8 cellular contexts compared by ENCODE assay signal in the genomic region with DNA sequence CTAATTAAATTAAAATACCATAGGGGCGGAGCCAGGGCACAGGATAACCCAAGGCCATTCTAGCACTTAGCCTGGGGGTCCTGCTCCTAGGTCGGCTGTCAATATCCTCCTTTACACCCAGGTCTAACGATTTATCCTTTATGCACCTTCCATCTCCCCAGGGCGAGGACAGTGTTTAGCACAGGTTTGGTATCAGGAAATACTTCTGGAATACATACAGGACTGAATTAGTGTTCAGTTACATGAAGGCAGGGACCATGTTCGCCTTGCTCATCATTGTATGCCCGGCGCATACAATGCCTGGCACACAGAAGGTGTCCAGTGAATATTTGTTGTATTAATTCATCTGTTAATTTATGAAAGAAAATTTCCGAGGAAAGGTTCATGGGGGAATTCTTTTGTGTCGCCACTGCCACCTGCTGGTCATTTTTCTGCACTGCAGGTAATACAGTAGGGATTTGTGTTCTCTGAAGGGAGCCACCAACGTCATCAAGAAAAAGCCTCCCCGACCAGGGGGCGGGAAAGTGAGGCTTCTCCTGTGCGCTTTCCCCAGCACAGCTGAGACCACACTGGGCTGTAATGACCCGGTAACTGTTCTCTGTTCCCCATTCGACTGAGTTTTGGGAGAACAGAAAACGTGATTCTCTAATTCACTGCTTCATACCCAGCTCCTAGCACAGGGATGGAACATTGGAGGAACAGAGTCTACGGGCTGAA.
DNase-seq lines count a peak whose midpoint lies in the region; ATAC-seq and TF ChIP-seq lines count a peak whose summit lies in the region.

No MANE protein-coding gene starts in this region.

- no peaks in the 10 kb centered on the region for H3K79me2 ChIP-seq in Loucy (ENCODE audit: insufficient read depth, low read length)

- no peak overlapping the region for H3K27ac ChIP-seq in testis

- no peaks in the 10 kb centered on the region for H3K9me3 Mint-ChIP-seq in activated naive CD4-positive, alpha-beta T cell treated with anti-CD3 and anti-CD28 coated beads for 36 hours

- peak overlapping the region; percentile 43 for H3K9ac ChIP-seq in Loucy (ENCODE audit: low read depth, low read length, poor library complexity, severe bottlenecking)

- no peaks in the 10 kb centered on the region for H3K36me3 Mint-ChIP-seq in activated naive CD4-positive, alpha-beta T cell treated with anti-CD3 and anti-CD28 coated beads for 36 hours (ENCODE audit: low read depth)

- in situ Hi-C loops in SK-MEL-5 (cut with HindIII; ENCODE audit: low pct_unique_long_range_greater_than_20kb, low sequenced_read_pairs): no loop called here

- H3K4me1 ChIP-seq in Loucy (ENCODE audit: insufficient read depth, low read length, poor library complexity, severe bottlenecking) (no peaks in the 10 kb centered on the region), testis (no peaks in the 10 kb centered on the region)

- ATAC-seq in omental fat pad (ENCODE audit: low FRiP score) (no peak), GM21360 (IDR thresholded peaks at IDR 0.05; ENCODE audit: unreplicated experiment) (no peak)

- H3F3A ChIP-seq in Loucy (ENCODE audit: low read depth): no peaks in the 10 kb centered on the region

- H2AFZ ChIP-seq in Loucy (ENCODE audit: low read length): peak overlapping the region; percentile 98

- WGBS in testis, 2 donors: 8 to 9% methylated on average over 17 of the region's 17 CpGs

- DNase-seq in EH (ENCODE audit: low read depth) (peak; percentile 75), SK-MEL-5 (ENCODE audit: low read depth, low spot score) (peak; percentile 91), glomerular endothelial cell (ENCODE audit: extremely low read depth, low read depth, low spot score) (peak; percentile 78), omental fat pad (ENCODE audit: low spot score) (peak; percentile 72), testis (peak; percentile 87)
- DNase-seq in activated naive CD4-positive, alpha-beta T cell treated with anti-CD3 and anti-CD28 coated beads for 36 hours: peak; percentile 79

- H3K4me3 ChIP-seq in Loucy (ENCODE audit: low read length, poor library complexity, severe bottlenecking) (peak overlapping the region; percentile 56), testis (peak overlapping the region in 1 of 2 donors; percentile 39)

- no peaks in the 10 kb centered on the region for H3K9me2 ChIP-seq in Loucy (replicated peaks; ENCODE audit: low read depth, low read length)

- H3K27me3 ChIP-seq in Loucy (ENCODE audit: insufficient read depth, low read length, poor library complexity, severe bottlenecking): no peaks in the 10 kb centered on the region
- H3K27me3 ChIP-seq in testis: no peaks in the 10 kb centered on the region

- no peaks in the 10 kb centered on the region for H3K9me3 ChIP-seq in Loucy (ENCODE audit: insufficient read depth, low read depth, low read length)
- H3K9me3 ChIP-seq in testis: no peaks in the 10 kb centered on the region

- intact Hi-C loops in activated naive CD4-positive, alpha-beta T cell treated with anti-CD3 and anti-CD28 coated beads for 36 hours (cut with micrococcal nuclease): loop anchor here (1.0 to 10.0 kb wide), 2 partner anchors 101 to 586 kb away; no protein-coding TSS in a partner anchor
- intact Hi-C loops in testis (cut with DNase I; ENCODE audit: low total_unique reads): no loop called here

- H4K20me1 ChIP-seq in Loucy (ENCODE audit: insufficient read depth, low read length, poor library complexity, severe bottlenecking): no peaks in the 10 kb centered on the region

- TF ChIP-seq CTCF in Loucy (conservative IDR thresholded peaks at IDR 0.05; ENCODE audit: low read length) (peak; percentile 97), omental fat pad (IDR thresholded peaks at IDR 0.05) (no peak), testis (IDR thresholded peaks at IDR 0.05) (peak; percentile 83 to 98 (median 83))

- peaks cover 7% of the 10 kb centered on the region for H3K27me3 Mint-ChIP-seq in activated naive CD4-positive, alpha-beta T cell treated with anti-CD3 and anti-CD28 coated beads for 36 hours (ENCODE audit: low read depth)

- TF ChIP-seq POLR2A in testis (IDR thresholded peaks at IDR 0.05): no peak

- H3K4me2 ChIP-seq in Loucy (ENCODE audit: low read depth, low read length, poor library complexity, severe bottlenecking): peak overlapping the region; percentile 73

- H3K4me1 Mint-ChIP-seq in activated naive CD4-positive, alpha-beta T cell treated with anti-CD3 and anti-CD28 coated beads for 36 hours (ENCODE audit: low read depth): peaks cover 6% of the 10 kb centered on the region

- no peak overlapping the region for H3K27ac Mint-ChIP-seq in activated naive CD4-positive, alpha-beta T cell treated with anti-CD3 and anti-CD28 coated beads for 36 hours

- H3K36me3 ChIP-seq in Loucy (ENCODE audit: insufficient read depth, low read length) (no peaks in the 10 kb centered on the region), testis (ENCODE audit: low read depth, missing control alignments) (no peaks in the 10 kb centered on the region)

- CTCF ChIA-PET in activated naive CD4-positive, alpha-beta T cell treated with anti-CD3 and anti-CD28 coated beads for 36 hours (lab: Charles Lee): interaction anchor here (0.6 to 2.1 kb wide), 12 partner anchors 16 to 1208 kb away, joined by 3 to 11 read pairs (median 3); no protein-coding TSS in a partner anchor

- H3K4me3 Mint-ChIP-seq in activated naive CD4-positive, alpha-beta T cell treated with anti-CD3 and anti-CD28 coated beads for 36 hours: peak overlapping the region; percentile 2

Comparison
In these comparisons a context has a peak if more than half of its experiments do, and no peak if none do; other contexts are left out.
1. CTCF ChIP-seq: peak in Loucy (single experiment) and testis (3 of 3); none in omental fat pad (0 of 3).
2. Peak in every context shown above with its lines, with median percentiles within 50 percentile points of each other: DNase-seq.